27 cellular contexts compared by ENCODE assay signal in genomic region chr16:56231-56927, GRCh38. TPM values are rescaled to one million over a fixed set of nuclear protein-coding genes. Genes with fewer than 3 reads are reported as not detected.
DNase-seq lines count a peak whose midpoint lies in the region; ATAC-seq and TF ChIP-seq lines count a peak whose summit lies in the region.
"Had no signal": no experiment of that assay in that cellular context is flagged by ENCODE, and none has a peak within 500 bp of the region (broad histone marks: within the 10 kb centered on the region; RNA-seq: fewer than 3 reads in every experiment).

No MANE protein-coding gene starts in this region.

- H2AK5ac ChIP-seq in trophoblast cell (ENCODE audit: low read length) = no peak overlapping the region

- no peaks in the 10 kb centered on the region for H3K27me3 Mint-ChIP-seq in activated naive CD4-positive, alpha-beta T cell treated with anti-CD3 and anti-CD28 coated beads, Interleukin-2, amount 50 U/mL, for 24 hours
- H3K27me3 Mint-ChIP-seq: B cell had no signal

- H3K18ac ChIP-seq in trophoblast cell (ENCODE audit: low read length) = no peak overlapping the region

- H3K27ac Mint-ChIP-seq in activated naive CD4-positive, alpha-beta T cell treated with anti-CD3 and anti-CD28 coated beads, Interleukin-2, amount 50 U/mL, for 24 hours = no peak overlapping the region
- H3K27ac Mint-ChIP-seq: B cell, endodermal cell had no signal

- peaks cover 3% of the 10 kb centered on the region for H3K79me2 ChIP-seq in trophoblast cell (ENCODE audit: control insufficient read depth, insufficient read depth, low read length, poor library complexity)

- no peak overlapping the region for H2BK5ac ChIP-seq in trophoblast cell (ENCODE audit: low read depth, low read length, poor library complexity)

- H3K4me1 Mint-ChIP-seq in activated naive CD4-positive, alpha-beta T cell treated with anti-CD3 and anti-CD28 coated beads, Interleukin-2, amount 50 U/mL, for 24 hours = peaks cover 14% of the 10 kb centered on the region

- no peak for DNase-seq in activated naive CD4-positive, alpha-beta T cell treated with anti-CD3 and anti-CD28 coated beads, Interleukin-2, amount 50 U/mL, for 16 hours
- peak; percentile 1 for DNase-seq in HuH-7.5 (ENCODE audit: low spot score)
- peak; percentile 70 for DNase-seq in coronary artery (ENCODE audit: low spot score)
- DNase-seq in trophoblast cell = peak; percentile 81 to 87
- no peak for DNase-seq in omental fat pad (ENCODE audit: low spot score)
- DNase-seq in GDM1 (lab: John Stamatoyannopoulos, UW) = no peak
- DNase-seq: ACHN; activated CD4-positive, CD25-positive, alpha-beta regulatory T cell; dermis blood vessel endothelial cell; DMS 273 treated with DMSO at 0.1 percent for 48 hours; endodermal cell; HCEC 1CT; mesendoderm; NCI-H1048; NCI-H1694; NCI-H446 treated with DMSO at 0.1 percent for 48 hours; NCI-H774; nucleus accumbens; Peyer's patch; SJCRH30; stimulated activated CD4-positive, alpha-beta T cell treated with anti-CD3 and anti-CD28 coated beads, Interleukin-15, amount 100 ng/mL, for 24 hours; stimulated activated CD4-positive, alpha-beta T cell treated with anti-CD3 and anti-CD28 coated beads, Interleukin-4, amount 100 ng/mL, for 4 hours had no signal

- TF ChIP-seq CTCF in coronary artery (IDR thresholded peaks at IDR 0.05) (no peak), omental fat pad (IDR thresholded peaks at IDR 0.05) (no peak)

- H3K23ac ChIP-seq in trophoblast cell (ENCODE audit: low read length) = no peak overlapping the region

- peak overlapping the region; percentile 36 for H3K4me3 Mint-ChIP-seq in activated naive CD4-positive, alpha-beta T cell treated with anti-CD3 and anti-CD28 coated beads, Interleukin-2, amount 50 U/mL, for 24 hours
- H3K4me3 Mint-ChIP-seq: endodermal cell had no signal

- no peak overlapping the region for H3K4ac ChIP-seq in trophoblast cell (ENCODE audit: low read depth, low read length)

- H3K14ac ChIP-seq in trophoblast cell (ENCODE audit: low read length) = no peak overlapping the region

- no peak overlapping the region for H4K8ac ChIP-seq in trophoblast cell (ENCODE audit: low read depth, low read length)

- no CpG with 5 or more reads among the region's 17 CpGs for WGBS in trophoblast cell (ENCODE audit: extremely low coverage, insufficient coverage, insufficient read length)

- H3K36me3 ChIP-seq in trophoblast cell (ENCODE audit: control insufficient read depth in 1 of 2, insufficient read depth in 2 of 2, low read length in 2 of 2) = peaks cover 59 to 64% of the 10 kb centered on the region in 2 experiments

- H3K27ac ChIP-seq in coronary artery (no peak overlapping the region), trophoblast cell (ENCODE audit: low read depth, low read length) (no peak overlapping the region)
- H3K27ac ChIP-seq: Peyer's patch, SJCRH30, tibial artery had no signal

- no peaks in the 10 kb centered on the region for H3K27me3 ChIP-seq in trophoblast cell (ENCODE audit: insufficient read depth, low read length)
- H3K27me3 ChIP-seq: Peyer's patch, SJCRH30, tibial artery had no signal

- no peak overlapping the region for H2AFZ ChIP-seq in trophoblast cell (ENCODE audit: insufficient read depth, low read length, poor library complexity)

- no peak overlapping the region for H4K12ac ChIP-seq in trophoblast cell (ENCODE audit: low read depth, low read length)

- H3K4me1 ChIP-seq in trophoblast cell (ENCODE audit: control insufficient read depth in 1 of 2, insufficient read depth in 2 of 2, low read length in 2 of 2) = peaks cover 3 to 6% of the 10 kb centered on the region in 2 experiments
- H3K4me1 ChIP-seq: SJCRH30 had no signal

- peaks cover 2% of the 10 kb centered on the region for H3K36me3 Mint-ChIP-seq in activated naive CD4-positive, alpha-beta T cell treated with anti-CD3 and anti-CD28 coated beads, Interleukin-2, amount 50 U/mL, for 24 hours

- H3K4me3 ChIP-seq in coronary artery (no peak overlapping the region), trophoblast cell (ENCODE audit: low read depth, low read length) (no peak overlapping the region)
- H3K4me3 ChIP-seq: Peyer's patch, SJCRH30, tibial artery had no signal

- H3K4me2 ChIP-seq in trophoblast cell (ENCODE audit: low read length) = no peak overlapping the region

- no peak overlapping the region for H4K91ac ChIP-seq in trophoblast cell (ENCODE audit: low read depth, low read length)

- no peaks in the 10 kb centered on the region for H3K9me3 Mint-ChIP-seq in activated naive CD4-positive, alpha-beta T cell treated with anti-CD3 and anti-CD28 coated beads, Interleukin-2, amount 50 U/mL, for 24 hours

- H3K9ac ChIP-seq in trophoblast cell (ENCODE audit: low read length) = no peak overlapping the region

- H2BK12ac ChIP-seq in trophoblast cell (ENCODE audit: low read length) = no peak overlapping the region

- no peaks in the 10 kb centered on the region for H3K9me3 ChIP-seq in trophoblast cell (ENCODE audit: insufficient read depth, low read depth, low read length)
- H3K9me3 ChIP-seq: Peyer's patch, SJCRH30, tibial artery had no signal

- H3K79me1 ChIP-seq in trophoblast cell (ENCODE audit: low read length) = peaks cover 8% of the 10 kb centered on the region

- H2BK120ac ChIP-seq in trophoblast cell (ENCODE audit: insufficient read depth, low read length, poor library complexity) = no peak overlapping the region

- ATAC-seq in omental fat pad (ENCODE audit: low FRiP score) (no peak), GM21723 (IDR thresholded peaks at IDR 0.05; ENCODE audit: unreplicated experiment) (no peak)
- ATAC-seq: left lobe of liver had no signal

RNA-seq across cellular contexts. Expression of gene SNRNP25, which starts 2.8 kb away (rescaled TPM):
- polyA plus RNA-seq in trophoblast cell (2013) = 24.3 and 24.7 TPM in 2 replicates
- total RNA-seq in omental fat pad = 10 to 100 TPM; 14.1 to 20.3 (median 17.6) TPM

RNA-seq across cellular contexts. Expression of gene POLR3K, which starts 3.0 kb away (rescaled TPM):
- 10.9 and 11.8 TPM in 2 replicates for polyA plus RNA-seq in trophoblast cell (2013)
- total RNA-seq in omental fat pad = 1 to 10 TPM; 3.4 to 6.3 (median 4.1) TPM

RNA-seq across cellular contexts. Expression of gene RHBDF1, which starts 16.1 kb away (rescaled TPM):
- 52.6 and 57.2 TPM in 2 replicates for polyA plus RNA-seq in trophoblast cell (2013)
- 10 to 100 TPM; 17.7 to 66.8 (median 18.8) TPM for total RNA-seq in omental fat pad

RNA-seq across cellular contexts. Expression of gene MPG, which starts 21.6 kb away (rescaled TPM):
- 65.9 and 66.8 TPM in 2 replicates for polyA plus RNA-seq in trophoblast cell (2013)
- total RNA-seq in omental fat pad = 100 to 1,000 TPM in 1 of 4 donors, 10 to 100 TPM in 3; 49.1 to 107 (median 87.2) TPM

Comparison
In these comparisons a context has a peak if more than half of its experiments do, and no peak if none do; other contexts are left out.
1. DNase-seq: peak in HuH-7.5 (single experiment), coronary artery (single experiment) and trophoblast cell (2 of 2); none in activated naive CD4-positive, alpha-beta T cell treated with anti-CD3 and anti-CD28 coated beads, Interleukin-2, amount 50 U/mL, for 16 hours (single experiment), omental fat pad (single experiment) and GDM1 (single experiment).